ENCODE assay signal across 20 cellular contexts in genomic region chr2:113141451-113141850, GRCh38. TPM values are rescaled to one million over a fixed set of nuclear protein-coding genes. Genes with fewer than 3 reads are reported as not detected.
DNase-seq lines count a peak whose midpoint lies in the region; ATAC-seq and TF ChIP-seq lines count a peak whose summit lies in the region.
"Had no signal": no experiment of that assay in that cellular context is flagged by ENCODE, and none has a peak within 500 bp of the region (broad histone marks: within the 10 kb centered on the region; RNA-seq: fewer than 3 reads in every experiment).

No MANE protein-coding gene starts in this region.

- peak; percentile 47 for DNase-seq in right atrium auricular region (ENCODE audit: low spot score)
- DNase-seq in heart right ventricle, result no peak
- peak; percentile 25 for DNase-seq in ecto neural progenitor cell (ENCODE audit: low spot score)
- DNase-seq in DMS53 (lab: John Stamatoyannopoulos, UW), result no peak
- DNase-seq in SIG-M5 treated with dmso at 0.1 percent for 504 hours (lab: John Stamatoyannopoulos, UW; ENCODE audit: unreplicated experiment), result no peak
- DNase-seq in effector CD8-positive, alpha-beta T cell (lab: John Stamatoyannopoulos, UW), result no peak
- DNase-seq: AML-193; Caco-2; CD4-positive, alpha-beta T cell; DMS79 treated with DMSO at 0.1 percent for 48 hours; GF-D8; H7; HFFc6 had no signal

- no peak overlapping the region for H3K4me2 ChIP-seq in parathyroid adenoma (ENCODE audit: low read length)
- H3K4me2 ChIP-seq: A549 had no signal

- intact Hi-C loops in heart right ventricle (cut with DNase I), result loop anchor here in 2 of 10 donors (5.0 to 10.0 kb wide), 2 partner anchors 56 to 103 kb away; no protein-coding TSS in a partner anchor

- H3K27me3 ChIP-seq in right atrium auricular region (no peaks in the 10 kb centered on the region), heart right ventricle (peaks cover 0 to 5% (median 0%) of the 10 kb centered on the region in 7 donors), parathyroid adenoma (ENCODE audit: control insufficient read depth, insufficient read depth, low read length) (no peaks in the 10 kb centered on the region)

- no peak for ATAC-seq in heart right ventricle
- ATAC-seq: A549, HCT116, HepG2 had no signal

- peak overlapping the region; percentile 36 for H2AFZ ChIP-seq in parathyroid adenoma

- no peak overlapping the region for H3K9ac ChIP-seq in parathyroid adenoma

- no peak overlapping the region for H3K27ac ChIP-seq in right atrium auricular region
- no peak overlapping the region for H3K27ac ChIP-seq in heart right ventricle
- no peak overlapping the region for H3K27ac ChIP-seq in parathyroid adenoma
- H3K27ac ChIP-seq: 22Rv1, A549, C4-2B had no signal

- H3K9me3 ChIP-seq in right atrium auricular region, result no peaks in the 10 kb centered on the region
- H3K9me3 ChIP-seq in heart right ventricle, result peaks cover 0 to 13% (median 0%) of the 10 kb centered on the region in 11 donors
- no peaks in the 10 kb centered on the region for H3K9me3 ChIP-seq in parathyroid adenoma (ENCODE audit: control insufficient read depth, low read length)
- H3K9me3 ChIP-seq: Caco-2 had no signal

- 87 to 91% methylated on average over 6 of the region's 6 CpGs for WGBS in heart right ventricle, 2 donors

- no peaks in the 10 kb centered on the region for H3K36me3 ChIP-seq in right atrium auricular region
- H3K36me3 ChIP-seq in heart right ventricle, result no peaks in the 10 kb centered on the region
- no peaks in the 10 kb centered on the region for H3K36me3 ChIP-seq in parathyroid adenoma (ENCODE audit: control insufficient read depth, insufficient read depth, low read length)

- H3K4me3 ChIP-seq in right atrium auricular region, result no peak overlapping the region
- no peak overlapping the region for H3K4me3 ChIP-seq in heart right ventricle
- H3K4me3 ChIP-seq in parathyroid adenoma (ENCODE audit: low read depth, low read length), result no peak overlapping the region
- H3K4me3 ChIP-seq: A549 had no signal

- H3K79me2 ChIP-seq in parathyroid adenoma, result no peaks in the 10 kb centered on the region

- no peaks in the 10 kb centered on the region for H3K4me1 ChIP-seq in right atrium auricular region
- H3K4me1 ChIP-seq in heart right ventricle, result peaks cover 0 to 6% (median 0%) of the 10 kb centered on the region in 9 donors
- H3K4me1 ChIP-seq in parathyroid adenoma, result peaks cover 9% of the 10 kb centered on the region

- TF ChIP-seq CTCF in right atrium auricular region (IDR thresholded peaks at IDR 0.05), result no peak
- no peak for TF ChIP-seq CTCF in heart right ventricle (IDR thresholded peaks at IDR 0.05)
- TF ChIP-seq CTCF in parathyroid adenoma (IDR thresholded peaks at IDR 0.05), result no peak

RNA-seq across cellular contexts. Expression of gene IL1RN, which starts 14.1 kb away (rescaled TPM):
- 1 to 10 TPM in 1 of 2 donors, under 1 TPM in 1; 0.41 to 1.3 TPM for total RNA-seq in right atrium auricular region
- total RNA-seq in heart right ventricle, result 1 to 10 TPM in 2 of 10 donors, under 1 TPM in 6, not detected in 2; 0.22 to 9.2 (median 0.86) TPM
- under 1 TPM; 0.22 to 0.87 TPM for polyA plus RNA-seq in heart right ventricle
- total RNA-seq: Caco-2, H7, HFFc6 had no signal
- polyA plus RNA-seq: BJ had no signal

RNA-seq across cellular contexts. Expression of gene PSD4, which starts 32.3 kb away (rescaled TPM):
- 1 to 10 TPM; 2.4 to 4.5 TPM for total RNA-seq in right atrium auricular region
- 10 to 100 TPM in 1 of 10 donors, 1 to 10 TPM in 9; 1.0 to 13.0 (median 2.1) TPM for total RNA-seq in heart right ventricle
- 1 to 10 TPM; 1.0 to 1.3 TPM for polyA plus RNA-seq in heart right ventricle

Comparison
In these comparisons a context has a peak if more than half of its experiments do, and no peak if none do; other contexts are left out.
1. DNase-seq: peak in right atrium auricular region (single experiment) and ecto neural progenitor cell (single experiment); none in heart right ventricle (0 of 2), DMS53 (single experiment), SIG-M5 treated with dmso at 0.1 percent for 504 hours (single experiment) and effector CD8-positive, alpha-beta T cell (single experiment).